Comparison of ENCODE assay signal across 26 cellular contexts in genomic region chr2:46578966-46579365, GRCh38.
"Had no signal": no experiment of that assay in that cellular context is flagged by ENCODE, and none has a peak within 500 bp of the region (broad histone marks: within the 10 kb centered on the region; RNA-seq: fewer than 3 reads in every experiment).

No MANE protein-coding gene starts in this region.

- H3K27me3 ChIP-seq: left lung, ovary, right atrium auricular region, right lobe of liver, tibial nerve, upper lobe of left lung, vagina had no signal

- H3K9me3 ChIP-seq: left lung, lower lobe of right lung, ovary, right atrium auricular region, right lobe of liver, tibial nerve, upper lobe of left lung, vagina had no signal

- H3K36me3 ChIP-seq: ovary had no signal

- ATAC-seq: left colon; left lung; lower lobe of right lung; natural killer cell; right lobe of liver; stimulated activated memory B cell treated with anti-CD40 and anti-IgM and Interleukin-4, amounts not matched to agents 10 μg/mL and 1 μg/mL and 100 μg/mL, for 72 hours; stimulated activated naive CD8-positive, alpha-beta T cell treated with anti-CD3 and anti-CD28 coated beads, Interleukin-15, amount 100 ng/mL, for 72 hours had no signal

- H3K4me1 ChIP-seq: right lobe of liver had no signal

- H3K4me1 Mint-ChIP-seq: stimulated activated naive CD8-positive, alpha-beta T cell treated with anti-CD3 and anti-CD28 coated beads, Interleukin-15, amount 100 ng/mL, for 72 hours had no signal

- DNase-seq: hippocampal formation; kidney; left colon; left lung; lower lobe of right lung; mammary epithelial cell; mesendoderm; naive B cell; natural killer cell; ovary; right lobe of liver; stimulated activated CD4-positive, alpha-beta T cell treated with anti-CD3 and anti-CD28 coated beads, Interleukin-1b, Interleukin-23, amount 100 ng/mL, for 48 hours; stimulated activated CD4-positive, alpha-beta T cell treated with anti-CD3 and anti-CD28 coated beads, Interleukin-2, amount 100 ng/mL, for 48 hours; stimulated activated CD4-positive, alpha-beta T cell treated with anti-CD3 and anti-CD28 coated beads, Interleukin-4, amount 100 ng/mL, for 4 hours; stimulated activated CD8-positive, alpha-beta memory T cell treated with anti-CD3 and anti-CD28 coated beads, Interleukin-4, amount 100 ng/mL, for 48 hours; stimulated activated naive CD4-positive, alpha-beta T cell treated with Interleukin-2 at 50 U/mL for 16 hours; stimulated activated naive CD8-positive, alpha-beta T cell treated with anti-CD3 and anti-CD28 coated beads, Interleukin-15, amount 100 ng/mL, for 72 hours; substantia nigra; upper lobe of left lung had no signal

- H3K4me3 Mint-ChIP-seq: mesothelial cell of epicardium; naive B cell; natural killer cell; stimulated activated memory B cell treated with anti-CD40 and anti-IgM and Interleukin-4, amounts not matched to agents 10 μg/mL and 1 μg/mL and 100 μg/mL, for 72 hours; stimulated activated naive CD8-positive, alpha-beta T cell treated with anti-CD3 and anti-CD28 coated beads, Interleukin-15, amount 100 ng/mL, for 72 hours had no signal

- H3K4me2 ChIP-seq: smooth muscle cell had no signal

- H3K27ac Mint-ChIP-seq: mesothelial cell of epicardium; progenitor cell of endocrine pancreas; stimulated activated naive CD8-positive, alpha-beta T cell treated with anti-CD3 and anti-CD28 coated beads, Interleukin-15, amount 100 ng/mL, for 72 hours had no signal

- H3K27ac ChIP-seq: left lung, lower lobe of right lung, ovary, right atrium auricular region, right lobe of liver, tibial nerve, upper lobe of left lung, vagina had no signal

- H3K4me3 ChIP-seq: left lung, lower lobe of right lung, ovary, right atrium auricular region, right lobe of liver, smooth muscle cell, tibial nerve, upper lobe of left lung, vagina had no signal

- H3K27me3 Mint-ChIP-seq: naive B cell; progenitor cell of endocrine pancreas; stimulated activated memory B cell treated with anti-CD40 and anti-IgM and Interleukin-4, amounts not matched to agents 10 μg/mL and 1 μg/mL and 100 μg/mL, for 72 hours; stimulated activated naive CD8-positive, alpha-beta T cell treated with anti-CD3 and anti-CD28 coated beads, Interleukin-15, amount 100 ng/mL, for 72 hours had no signal

- H3K9me3 Mint-ChIP-seq: mesothelial cell of epicardium; naive B cell; natural killer cell; stimulated activated memory B cell treated with anti-CD40 and anti-IgM and Interleukin-4, amounts not matched to agents 10 μg/mL and 1 μg/mL and 100 μg/mL, for 72 hours; stimulated activated naive CD8-positive, alpha-beta T cell treated with anti-CD3 and anti-CD28 coated beads, Interleukin-15, amount 100 ng/mL, for 72 hours had no signal
